ENCODE assay signal across 14 cellular contexts in genomic region chr1:206792939-206793607, GRCh38. TPM values are rescaled to one million over a fixed set of nuclear protein-coding genes. Genes with fewer than 3 reads are reported as not detected.
A peak's percentile ranks its signal among the peaks of the same experiment; 100 is the strongest.
DNase-seq lines count a peak whose midpoint lies in the region; ATAC-seq and TF ChIP-seq lines count a peak whose summit lies in the region.
"Had no signal": no experiment of that assay in that cellular context is flagged by ENCODE, and none has a peak within 500 bp of the region (broad histone marks: within the 10 kb centered on the region; RNA-seq: fewer than 3 reads in every experiment).

No MANE protein-coding gene starts in this region.

- H3K4me3 ChIP-seq in fibroblast of lung (replicated peaks in 1 of 4; ENCODE audit: control extremely low read depth in 1 of 4, insufficient read depth in 1 of 4, low read depth in 3 of 4, low read length in 4 of 4) (no peak overlapping the region), aorta (ENCODE audit: low read length in 2 of 2) (no peak overlapping the region)
- H3K4me3 ChIP-seq: spleen had no signal

- no peak overlapping the region for H3K9ac ChIP-seq in fibroblast of lung (ENCODE audit: insufficient read depth, low read length)
- H3K9ac ChIP-seq: SK-N-SH had no signal

- H3K27ac Mint-ChIP-seq in mesothelial cell of epicardium = no peak overlapping the region
- H3K27ac Mint-ChIP-seq: activated CD8-positive, alpha-beta memory T cell treated with anti-CD3 and anti-CD28 coated beads, Interleukin-2, amount 10 ng/mL, durations not matched to agents 7 days and 5 days; nephron had no signal

- no peaks in the 10 kb centered on the region for H3K36me3 ChIP-seq in fibroblast of lung (ENCODE audit: control insufficient read depth, insufficient read depth, low read length)
- H3K36me3 ChIP-seq in aorta (ENCODE audit: control insufficient read depth in 1 of 2, insufficient read depth in 2 of 2, low read length in 1 of 2) = no peaks in the 10 kb centered on the region
- H3K36me3 ChIP-seq: spleen had no signal

- no peaks in the 10 kb centered on the region for H3K4me1 Mint-ChIP-seq in mesothelial cell of epicardium
- H3K4me1 Mint-ChIP-seq: nephron had no signal

- intact Hi-C loops in aorta (cut with DNase I) = no loop called here

- no peak for TF ChIP-seq CTCF in fibroblast of lung (conservative IDR thresholded peaks at IDR 0.05 in 1 of 2, IDR thresholded peaks at IDR 0.05 in 1 of 2; ENCODE audit: low read depth in 1 of 2, low read length in 2 of 2)
- TF ChIP-seq CTCF in mesothelial cell of epicardium (IDR thresholded peaks at IDR 0.05; ENCODE audit: unreplicated experiment) = no peak

- no peaks in the 10 kb centered on the region for H3K27me3 ChIP-seq in fibroblast of lung (ENCODE audit: control insufficient read depth, insufficient read depth, low read length)
- no peaks in the 10 kb centered on the region for H3K27me3 ChIP-seq in aorta (ENCODE audit: control insufficient read depth in 1 of 2, insufficient read depth in 2 of 2, low read length in 1 of 2)
- H3K27me3 ChIP-seq: spleen had no signal

- H3K9me3 Mint-ChIP-seq in mesothelial cell of epicardium = no peaks in the 10 kb centered on the region
- H3K9me3 Mint-ChIP-seq: nephron had no signal

- no peaks in the 10 kb centered on the region for H4K20me1 ChIP-seq in fibroblast of lung (ENCODE audit: control insufficient read depth, extremely low read depth, insufficient read depth, low read length)

- no peak overlapping the region for H3K4me2 ChIP-seq in fibroblast of lung (ENCODE audit: extremely low read depth, insufficient read depth, low read length)
- H3K4me2 ChIP-seq: SK-N-SH had no signal

- ATAC-seq in GM18502 (IDR thresholded peaks at IDR 0.05; ENCODE audit: poor library complexity, unreplicated experiment) = peak; percentile 53
- ATAC-seq in GM19467 (IDR thresholded peaks at IDR 0.05; ENCODE audit: unreplicated experiment) = peak; percentile 45
- ATAC-seq in HG03064 (IDR thresholded peaks at IDR 0.05; ENCODE audit: low read depth, unreplicated experiment) = peak; percentile 44
- no peak for ATAC-seq in aorta (ENCODE audit: low FRiP score)
- ATAC-seq: activated CD8-positive, alpha-beta memory T cell treated with anti-CD3 and anti-CD28 coated beads, Interleukin-2, amount 10 ng/mL, durations not matched to agents 7 days and 5 days had no signal

- no peaks in the 10 kb centered on the region for H3K79me2 ChIP-seq in fibroblast of lung (ENCODE audit: control insufficient read depth, insufficient read depth, low read length)

- H3K9me3 ChIP-seq in fibroblast of lung (ENCODE audit: control insufficient read depth, insufficient read depth, low read depth, low read length) (no peaks in the 10 kb centered on the region), aorta (ENCODE audit: control insufficient read depth, low read length) (no peaks in the 10 kb centered on the region)
- H3K9me3 ChIP-seq: SK-N-SH, spleen had no signal

- peaks cover 5% of the 10 kb centered on the region for H3K27me3 Mint-ChIP-seq in mesothelial cell of epicardium (ENCODE audit: low read depth)

- no peak overlapping the region for H3K4me3 Mint-ChIP-seq in mesothelial cell of epicardium
- H3K4me3 Mint-ChIP-seq: activated CD8-positive, alpha-beta memory T cell treated with anti-CD3 and anti-CD28 coated beads, Interleukin-2, amount 10 ng/mL, durations not matched to agents 7 days and 5 days; nephron had no signal

- H3K27ac ChIP-seq in fibroblast of lung (ENCODE audit: insufficient read depth, low read length) = no peak overlapping the region
- H3K27ac ChIP-seq in aorta (ENCODE audit: low read depth in 1 of 2, low read length in 2 of 2) = no peak overlapping the region
- H3K27ac ChIP-seq: spleen had no signal

- H3K36me3 Mint-ChIP-seq in mesothelial cell of epicardium = no peaks in the 10 kb centered on the region

- DNase-seq in fibroblast of lung (ENCODE audit: low read depth in 2 of 2) (peak; percentile 9 to 67), mesothelial cell of epicardium (ENCODE audit: low spot score in 2 of 2, unreplicated experiment in 2 of 2) (no peak), KG1 (lab: John Stamatoyannopoulos, UW) (no peak), RPMI8226 (no peak), aorta (no peak)
- DNase-seq: activated CD8-positive, alpha-beta memory T cell treated with anti-CD3 and anti-CD28 coated beads, Interleukin-2, amount 10 ng/mL, durations not matched to agents 7 days and 5 days; NCI-H526 treated with DMSO at 0.1 percent for 48 hours; SK-N-SH; spleen had no signal

- H3K4me1 ChIP-seq in fibroblast of lung (ENCODE audit: control insufficient read depth, extremely low read depth, insufficient read depth, low read length) (peaks cover 9% of the 10 kb centered on the region), aorta (ENCODE audit: control insufficient read depth in 1 of 2, insufficient read depth in 2 of 2, low read length in 2 of 2) (no peaks in the 10 kb centered on the region)

- no peak overlapping the region for H2AFZ ChIP-seq in fibroblast of lung (ENCODE audit: low read length)

- 72 to 79% methylated on average over 16 of the region's 16 CpGs for WGBS in aorta, 2 donors

RNA-seq across cellular contexts. Expression of gene IL10, which starts 20.8 kb away (rescaled TPM):
- total RNA-seq in fibroblast of lung (not detected in 2 replicates), mesothelial cell of epicardium (not detected in 3 replicates), aorta (10 to 100 TPM in 1 of 2 donors, 1 to 10 TPM in 1; 2.7 to 12.6 TPM)
- polyA plus RNA-seq in fibroblast of lung (not detected in 2 replicates), aorta (1 to 10 TPM; 3.0 to 4.3 TPM)
- not detected in 2 replicates for polyA plus RNA-seq in fibroblast of lung (2012)
- not detected in 2 replicates for polyA minus RNA-seq in fibroblast of lung (ENCODE audit: low replicate concordance)
- total RNA-seq: activated CD8-positive, alpha-beta memory T cell treated with anti-CD3 and anti-CD28 coated beads, Interleukin-2, amount 10 ng/mL, durations not matched to agents 7 days and 5 days; endothelial cell of umbilical vein had no signal
- polyA plus RNA-seq: endothelial cell of umbilical vein, SK-N-SH had no signal

RNA-seq across cellular contexts. Expression of gene IL19, which starts 22.5 kb away (rescaled TPM):
- total RNA-seq in fibroblast of lung (not detected in 2 replicates), mesothelial cell of epicardium (not detected in 3 replicates), aorta (not detected)
- polyA plus RNA-seq in fibroblast of lung (not detected in 2 replicates), aorta (not detected)
- not detected in 2 replicates for polyA plus RNA-seq in fibroblast of lung (2012)
- not detected in 2 replicates for polyA minus RNA-seq in fibroblast of lung (ENCODE audit: low replicate concordance)
- total RNA-seq: activated CD8-positive, alpha-beta memory T cell treated with anti-CD3 and anti-CD28 coated beads, Interleukin-2, amount 10 ng/mL, durations not matched to agents 7 days and 5 days; endothelial cell of umbilical vein had no signal
- polyA plus RNA-seq: endothelial cell of umbilical vein, SK-N-SH had no signal

Comparison
In these comparisons a context has a peak if more than half of its experiments do, and no peak if none do; other contexts are left out.
1. DNase-seq: peak in fibroblast of lung (2 of 2); none in mesothelial cell of epicardium (0 of 2), KG1 (single experiment), RPMI8226 (single experiment) and aorta (0 of 2).